ENCODE assay signal across 17 cellular contexts in the genomic region with DNA sequence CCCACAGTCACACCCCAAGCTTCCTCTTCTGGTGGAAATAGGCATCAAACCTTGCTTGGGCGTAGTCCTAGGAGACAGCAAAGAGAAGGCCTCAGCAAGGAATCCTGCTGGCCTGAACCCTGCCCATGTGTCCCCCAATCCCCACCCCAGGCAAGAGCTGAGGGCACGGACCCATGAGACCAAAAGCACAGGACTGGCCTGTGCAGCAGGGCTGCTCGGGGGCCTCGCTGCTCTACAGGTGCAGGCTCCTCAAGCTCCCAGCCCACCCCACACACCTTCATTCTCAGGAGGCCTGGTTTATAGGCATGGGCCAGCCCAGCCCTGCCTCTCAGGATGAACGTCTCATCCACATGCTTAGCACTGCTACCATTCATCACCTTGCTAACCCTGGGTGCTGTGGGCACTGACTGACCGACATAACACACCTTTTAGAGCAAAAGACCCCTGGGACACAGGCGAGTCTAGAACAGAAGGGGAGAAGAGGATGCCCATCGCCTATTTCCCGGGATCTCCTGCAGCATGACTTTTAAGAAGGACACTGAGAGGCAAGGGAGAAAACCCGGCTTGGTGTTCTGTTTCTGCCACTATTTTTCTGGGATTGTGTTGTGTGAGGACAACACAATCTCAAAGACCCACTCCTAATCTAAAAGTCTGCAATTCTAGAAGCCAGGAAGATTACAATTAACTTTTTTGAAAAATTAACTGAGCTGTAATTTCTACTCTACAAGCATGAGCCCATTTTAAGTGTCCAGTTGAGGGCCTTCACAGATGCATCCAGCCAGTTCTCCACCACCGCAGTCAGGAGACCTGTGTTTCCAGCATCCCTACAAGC. TPM values are rescaled to one million over a fixed set of nuclear protein-coding genes. Genes with fewer than 3 reads are reported as not detected.
DNase-seq lines count a peak whose midpoint lies in the region; ATAC-seq and TF ChIP-seq lines count a peak whose summit lies in the region.
"Had no signal": no experiment of that assay in that cellular context is flagged by ENCODE, and none has a peak within 500 bp of the region (broad histone marks: within the 10 kb centered on the region; RNA-seq: fewer than 3 reads in every experiment).

No MANE protein-coding gene starts in this region.

- H3K9ac ChIP-seq in HCT116 (ENCODE audit: low read length): no peak overlapping the region
- H3K9ac ChIP-seq in endodermal cell (ENCODE audit: extremely low read depth, low read length, poor library complexity, severe bottlenecking): no peak overlapping the region

- H3K4me2 ChIP-seq in HCT116 (ENCODE audit: low read length): no peak overlapping the region

- intact Hi-C loops in HCT116 (cut with micrococcal nuclease): no loop called here

- peaks cover 0 to 12% of the 10 kb centered on the region in 2 experiments; a peak in 1 of 4 replicates for H3K36me3 ChIP-seq in HCT116 (ENCODE audit: control insufficient read depth in 1 of 2, insufficient read depth in 2 of 2, low read length in 2 of 2)
- peaks cover 16% of the 10 kb centered on the region for H3K36me3 ChIP-seq in endodermal cell (ENCODE audit: control insufficient read depth, insufficient read depth, low read length)

- no peaks in the 10 kb centered on the region for H3K27me3 ChIP-seq in HCT116 (ENCODE audit: insufficient read depth, low read length)
- H3K27me3 ChIP-seq in endodermal cell (ENCODE audit: control insufficient read depth, insufficient read depth, low read length, poor library complexity, severe bottlenecking): no peaks in the 10 kb centered on the region
- H3K27me3 ChIP-seq: vagina had no signal

- no TSS peak for BruUV-seq in HCT116 (replicated peaks; lab: Mats Ljungman, UMichigan)

- POLR2A ChIA-PET in HCT116 (lab: Charles Lee): no interaction called here

- peak; percentile 11 to 18 for ATAC-seq in activated naive CD4-positive, alpha-beta T cell treated with anti-CD3 and anti-CD28 coated beads, Interleukin-2, amount 50 U/mL, for 72 hours
- 0 out of 2 replicates have a peak, but pooled peaks have one; percentile 10 for ATAC-seq in HCT116
- ATAC-seq in stimulated activated memory B cell treated with anti-CD40 and anti-IgM and Interleukin-4, amounts not matched to agents 10 μg/mL and 1 μg/mL and 100 μg/mL, for 72 hours: peak; percentile 25
- no peak for ATAC-seq in GM18867 (IDR thresholded peaks at IDR 0.05; ENCODE audit: unreplicated experiment)
- no peak for ATAC-seq in GM19324 (IDR thresholded peaks at IDR 0.05; ENCODE audit: low FRiP score, unreplicated experiment)
- ATAC-seq in GM18502 (IDR thresholded peaks at IDR 0.05; ENCODE audit: poor library complexity, unreplicated experiment): no peak
- ATAC-seq: right cardiac atrium had no signal

- H3K36me3 Mint-ChIP-seq in activated naive CD4-positive, alpha-beta T cell treated with anti-CD3 and anti-CD28 coated beads, Interleukin-2, amount 50 U/mL, for 72 hours: no peaks in the 10 kb centered on the region
- peaks cover 33% of the 10 kb centered on the region for H3K36me3 Mint-ChIP-seq in endodermal cell (ENCODE audit: low read depth)
- peaks cover 27% of the 10 kb centered on the region for H3K36me3 Mint-ChIP-seq in stimulated activated memory B cell treated with anti-CD40 and anti-IgM and Interleukin-4, amounts not matched to agents 10 μg/mL and 1 μg/mL and 100 μg/mL, for 72 hours

- no peak for TF ChIP-seq RAD21 in HCT116 (IDR thresholded peaks at IDR 0.05; ENCODE audit: low read depth)

- H3K27ac ChIP-seq in HCT116 (ENCODE audit: low read depth, low read length) (no peak overlapping the region), endodermal cell (ENCODE audit: low read depth, low read length) (no peak overlapping the region)
- H3K27ac ChIP-seq: SK-N-MC, vagina had no signal

- H3K79me2 ChIP-seq in HCT116 (ENCODE audit: insufficient read depth, low read length): no peaks in the 10 kb centered on the region

- no peak for TF ChIP-seq POLR2A in HCT116 (IDR thresholded peaks at IDR 0.05; ENCODE audit: borderline replicate concordance, extremely low read depth, insufficient read depth, insufficient read length)

- WGBS in endodermal cell (ENCODE audit: insufficient coverage in 1 of 2, insufficient read length in 1 of 2), 2 experiments: 96 to 97% methylated on average over 8 to 11 of the region's 11 CpGs

- CTCF ChIA-PET in HCT116 (lab: Charles Lee): no interaction called here

- RAD21 ChIA-PET in HCT116 (lab: Charles Lee; ENCODE audit: low non-redundant PET in 1 of 2, low total read pairs in 2 of 2, uncharacterized antibody in 2 of 2, unreplicated experiment in 2 of 2): no interaction called here

- no peak for TF ChIP-seq CTCF in HCT116 (IDR thresholded peaks at IDR 0.05 in 2 of 3, conservative IDR thresholded peaks at IDR 0.05 in 1 of 3; ENCODE audit: borderline replicate concordance in 1 of 3, insufficient read depth in 1 of 3, low read depth in 2 of 3, low read length in 2 of 3)
- TF ChIP-seq CTCF in endodermal cell (conservative IDR thresholded peaks at IDR 0.05): no peak

- H3K27me3 Mint-ChIP-seq in endodermal cell (ENCODE audit: insufficient read depth): no peaks in the 10 kb centered on the region
- no peaks in the 10 kb centered on the region for H3K27me3 Mint-ChIP-seq in stimulated activated memory B cell treated with anti-CD40 and anti-IgM and Interleukin-4, amounts not matched to agents 10 μg/mL and 1 μg/mL and 100 μg/mL, for 72 hours
- H3K27me3 Mint-ChIP-seq: activated T-cell treated with anti-CD3 and anti-CD28 coated beads, Interleukin-2, amount 50 U/mL, for 24 hours had no signal

- peaks cover 6% of the 10 kb centered on the region for H3K4me1 Mint-ChIP-seq in endodermal cell
- peaks cover 10% of the 10 kb centered on the region for H3K4me1 Mint-ChIP-seq in stimulated activated memory B cell treated with anti-CD40 and anti-IgM and Interleukin-4, amounts not matched to agents 10 μg/mL and 1 μg/mL and 100 μg/mL, for 72 hours

- H3K4me3 ChIP-seq in HCT116 (replicated peaks in 1 of 2; ENCODE audit: low read depth in 1 of 2, low read length in 2 of 2): no peak overlapping the region
- H3K4me3 ChIP-seq in endodermal cell (ENCODE audit: low read length): no peak overlapping the region
- H3K4me3 ChIP-seq: SK-N-MC, vagina had no signal

- no peaks in the 10 kb centered on the region for H3K9me2 ChIP-seq in HCT116 (ENCODE audit: insufficient read depth)

- H3K4me1 ChIP-seq in HCT116 (ENCODE audit: control insufficient read depth in 1 of 2, insufficient read depth in 2 of 2, low read length in 2 of 2) (no peaks in the 10 kb centered on the region), endodermal cell (ENCODE audit: control insufficient read depth, insufficient read depth, low read length) (no peaks in the 10 kb centered on the region)
- H3K4me1 ChIP-seq: vagina had no signal

- H3K27ac Mint-ChIP-seq in activated naive CD4-positive, alpha-beta T cell treated with anti-CD3 and anti-CD28 coated beads, Interleukin-2, amount 50 U/mL, for 72 hours: peak overlapping the region in 1 of 2 donors; percentile 37
- no peak overlapping the region for H3K27ac Mint-ChIP-seq in endodermal cell
- no peak overlapping the region for H3K27ac Mint-ChIP-seq in stimulated activated memory B cell treated with anti-CD40 and anti-IgM and Interleukin-4, amounts not matched to agents 10 μg/mL and 1 μg/mL and 100 μg/mL, for 72 hours

- no peaks in the 10 kb centered on the region for H3K9me3 Mint-ChIP-seq in activated naive CD4-positive, alpha-beta T cell treated with anti-CD3 and anti-CD28 coated beads, Interleukin-2, amount 50 U/mL, for 72 hours
- H3K9me3 Mint-ChIP-seq in endodermal cell: no peaks in the 10 kb centered on the region
- no peaks in the 10 kb centered on the region for H3K9me3 Mint-ChIP-seq in stimulated activated memory B cell treated with anti-CD40 and anti-IgM and Interleukin-4, amounts not matched to agents 10 μg/mL and 1 μg/mL and 100 μg/mL, for 72 hours
- H3K9me3 Mint-ChIP-seq: activated T-cell treated with anti-CD3 and anti-CD28 coated beads, Interleukin-2, amount 50 U/mL, for 24 hours had no signal

- H3K9me3 ChIP-seq in HCT116 (ENCODE audit: control insufficient read depth in 1 of 2, insufficient read depth in 1 of 2, low read depth in 1 of 2, low read length in 2 of 2) (no peaks in the 10 kb centered on the region), endodermal cell (ENCODE audit: control insufficient read depth, low read length) (no peaks in the 10 kb centered on the region)
- H3K9me3 ChIP-seq: vagina had no signal

- DNase-seq in activated naive CD4-positive, alpha-beta T cell treated with anti-CD3 and anti-CD28 coated beads, Interleukin-2, amount 50 U/mL, for 72 hours (ENCODE audit: low spot score in 2 of 2): peak in 1 of 2 donors; percentile 52
- no peak for DNase-seq in activated naive CD4-positive, alpha-beta T cell treated with anti-CD3 and anti-CD28 coated beads, Interleukin-2, amount 50 U/mL, for 16 hours
- DNase-seq in HCT116 (ENCODE audit: low read depth, low spot score): no peak
- DNase-seq in endodermal cell: peak; percentile 54
- DNase-seq: activated T-cell treated with anti-CD3 and anti-CD28 coated beads, Interleukin-2, amount 50 U/mL, for 24 hours; cerebellar nuclear complex; EL; NCI-H1105 treated with DMSO at 0.1 percent for 48 hours; NCI-H774; nucleus accumbens had no signal

- no peak overlapping the region for H2AFZ ChIP-seq in HCT116 (ENCODE audit: low read depth, low read length, poor library complexity, severe bottlenecking)

- no peaks in the 10 kb centered on the region for H4K20me1 ChIP-seq in HCT116 (ENCODE audit: insufficient read depth)

- no peak overlapping the region for H3K4me3 Mint-ChIP-seq in endodermal cell
- no peak overlapping the region for H3K4me3 Mint-ChIP-seq in stimulated activated memory B cell treated with anti-CD40 and anti-IgM and Interleukin-4, amounts not matched to agents 10 μg/mL and 1 μg/mL and 100 μg/mL, for 72 hours
- H3K4me3 Mint-ChIP-seq: activated T-cell treated with anti-CD3 and anti-CD28 coated beads, Interleukin-2, amount 50 U/mL, for 24 hours had no signal

RNA-seq across cellular contexts. Expression of gene TCIRG1, which starts 15.4 kb away (rescaled TPM):
- total RNA-seq in activated naive CD4-positive, alpha-beta T cell treated with anti-CD3 and anti-CD28 coated beads, Interleukin-2, amount 50 U/mL, for 72 hours: 100 to 1,000 TPM; 226 to 295 TPM
- total RNA-seq in HCT116 (2021; ENCODE audit: unreplicated experiment) (101 TPM), endodermal cell (10 to 100 TPM; 61.6 to 70.4 TPM)
- 88.7 and 97.2 TPM in 2 replicates for polyA plus RNA-seq in HCT116 (2012)
- polyA plus RNA-seq in endodermal cell (2013, experiment 1 of 2): 19.0 TPM
- polyA plus RNA-seq in endodermal cell (2013, experiment 2 of 2): 18.5 TPM

RNA-seq across cellular contexts. Expression of gene NDUFS8, which starts 23.7 kb away (rescaled TPM):
- total RNA-seq in activated naive CD4-positive, alpha-beta T cell treated with anti-CD3 and anti-CD28 coated beads, Interleukin-2, amount 50 U/mL, for 72 hours: 100 to 1,000 TPM; 139 to 236 TPM
- 189 TPM for total RNA-seq in HCT116 (2021; ENCODE audit: unreplicated experiment)
- polyA plus RNA-seq in HCT116 (2012): 245 and 268 TPM in 2 replicates
- 100 to 1,000 TPM; 150 to 168 TPM for total RNA-seq in endodermal cell
- polyA plus RNA-seq in endodermal cell (2013, experiment 1 of 2): 151 TPM
- 145 TPM for polyA plus RNA-seq in endodermal cell (2013, experiment 2 of 2)

RNA-seq across cellular contexts. Expression of gene ALDH3B1, which starts 44.1 kb away (rescaled TPM):
- under 1 TPM in 1 of 2 donors, not detected in 1; 0.11 TPM for total RNA-seq in activated naive CD4-positive, alpha-beta T cell treated with anti-CD3 and anti-CD28 coated beads, Interleukin-2, amount 50 U/mL, for 72 hours
- total RNA-seq in HCT116 (2021; ENCODE audit: unreplicated experiment): 25.5 TPM
- polyA plus RNA-seq in HCT116 (2012): 28.9 and 39.8 TPM in 2 replicates
- under 1 TPM in 1 of 2 donors, not detected in 1; 0.11 TPM for total RNA-seq in endodermal cell
- 0.64 TPM for polyA plus RNA-seq in endodermal cell (2013, experiment 1 of 2)
- 0.41 TPM for polyA plus RNA-seq in endodermal cell (2013, experiment 2 of 2)

RNA-seq across cellular contexts. Expression of gene UNC93B1, which starts 50.3 kb away (rescaled TPM):
- 10 to 100 TPM in 1 of 2 donors, 1 to 10 TPM in 1; 7.7 to 23.6 TPM for total RNA-seq in activated naive CD4-positive, alpha-beta T cell treated with anti-CD3 and anti-CD28 coated beads, Interleukin-2, amount 50 U/mL, for 72 hours
- 72.9 TPM for total RNA-seq in HCT116 (2021; ENCODE audit: unreplicated experiment)
- polyA plus RNA-seq in HCT116 (2012): 55.1 and 67.6 TPM in 2 replicates
- total RNA-seq in endodermal cell: 10 to 100 TPM; 27.1 to 32.0 TPM
- 13.6 TPM for polyA plus RNA-seq in endodermal cell (2013, experiment 1 of 2)
- 10.8 TPM for polyA plus RNA-seq in endodermal cell (2013, experiment 2 of 2)

Comparison
In these comparisons a context has a peak if more than half of its experiments do, and no peak if none do; other contexts are left out.
1. ATAC-seq: peak in activated naive CD4-positive, alpha-beta T cell treated with anti-CD3 and anti-CD28 coated beads, Interleukin-2, amount 50 U/mL, for 72 hours (2 of 2), HCT116 (single experiment) and stimulated activated memory B cell treated with anti-CD40 and anti-IgM and Interleukin-4, amounts not matched to agents 10 μg/mL and 1 μg/mL and 100 μg/mL, for 72 hours (single experiment); none in GM18867 (single experiment), GM19324 (single experiment) and GM18502 (single experiment).
2. RNA of gene ALDH3B1, which starts 44.1 kb away (total RNA-seq): 25.5 TPM in HCT116 (single experiment); 0.11 TPM in activated naive CD4-positive, alpha-beta T cell treated with anti-CD3 and anti-CD28 coated beads, Interleukin-2, amount 50 U/mL, for 72 hours and 0.11 TPM in endodermal cell; every median in the first group is over 10 times any median in the second.